ENCODE assay signal across 13 cellular contexts in genomic region chr9:93595861-93596365, GRCh38.
"Had no signal": no experiment of that assay in that cellular context is flagged by ENCODE, and none has a peak within 500 bp of the region (broad histone marks: within the 10 kb centered on the region; RNA-seq: fewer than 3 reads in every experiment).

No MANE protein-coding gene starts in this region.

- ATAC-seq: activated CD8-positive, alpha-beta T cell treated with anti-CD3 and anti-CD28 coated beads, Interleukin-2, amount 10 ng/mL, durations not matched to agents 7 days and 5 days; foreskin keratinocyte had no signal

- H3K27me3 Mint-ChIP-seq: activated naive CD8-positive, alpha-beta T cell had no signal

- H3K4me1 ChIP-seq: foreskin keratinocyte had no signal

- H3K27me3 ChIP-seq: ascending aorta, foreskin keratinocyte, ovary, SJSA1, thyroid gland had no signal

- H3K9me3 Mint-ChIP-seq: nephron had no signal

- H3K9me3 ChIP-seq: ascending aorta, ovary, SJSA1, thyroid gland had no signal

- H3K36me3 Mint-ChIP-seq: activated naive CD8-positive, alpha-beta T cell had no signal

- H3K4me3 Mint-ChIP-seq: activated CD8-positive, alpha-beta T cell treated with anti-CD3 and anti-CD28 coated beads, Interleukin-2, amount 10 ng/mL, durations not matched to agents 7 days and 5 days; activated naive CD8-positive, alpha-beta T cell; nephron had no signal

- H3K27ac ChIP-seq: ascending aorta, foreskin keratinocyte, ovary, SJSA1, thyroid gland had no signal

- H3K27ac Mint-ChIP-seq: activated CD8-positive, alpha-beta T cell treated with anti-CD3 and anti-CD28 coated beads, Interleukin-2, amount 10 ng/mL, durations not matched to agents 7 days and 5 days; activated naive CD8-positive, alpha-beta T cell; nephron had no signal

- DNase-seq: activated gamma-delta T cell; foreskin keratinocyte; mammary epithelial cell; stimulated activated CD4-positive, alpha-beta T cell treated with anti-CD3 and anti-CD28 coated beads, Interleukin-15, amount 100 ng/mL, for 24 hours; stimulated activated CD4-positive, alpha-beta T cell treated with anti-CD3 and anti-CD28 coated beads, Interleukin-4, amount 100 ng/mL, for 4 hours; SW 1271; thyroid gland had no signal
